ENCODE assay signal across 19 cellular contexts in genomic region chr3:82058809-82059208, GRCh38.
"Had no signal": no experiment of that assay in that cellular context is flagged by ENCODE, and none has a peak within 500 bp of the region (broad histone marks: within the 10 kb centered on the region; RNA-seq: fewer than 3 reads in every experiment).

No MANE protein-coding gene starts in this region.

- H3K9ac ChIP-seq: KMS-11 had no signal

- H3K4me1 ChIP-seq: adrenal gland, breast epithelium had no signal

- H3K4me3 ChIP-seq: adrenal gland, breast epithelium, SK-N-MC had no signal

- H3K36me3 ChIP-seq: adrenal gland, breast epithelium, WERI-Rb-1 had no signal

- H3K27ac ChIP-seq: adrenal gland, breast epithelium, KMS-11, SK-N-MC, WERI-Rb-1 had no signal

- ATAC-seq: activated CD4-positive, alpha-beta T cell treated with anti-CD3 and anti-CD28 coated beads for 36 hours; activated CD8-positive, alpha-beta T cell treated with anti-CD3 and anti-CD28 coated beads, Interleukin-2, amount 10 ng/mL, durations not matched to agents 7 days and 5 days had no signal

- H3K4me2 ChIP-seq: KMS-11 had no signal

- H3K27me3 ChIP-seq: adrenal gland, breast epithelium had no signal

- H3K9me3 ChIP-seq: breast epithelium had no signal

- DNase-seq: activated CD4-positive, alpha-beta T cell treated with anti-CD3 and anti-CD28 coated beads for 36 hours; activated CD8-positive, alpha-beta memory T cell treated with anti-CD3 and anti-CD28 coated beads, Interleukin-2, amount 50 U/mL, for 48 hours; activated CD8-positive, alpha-beta T cell treated with anti-CD3 and anti-CD28 coated beads, Interleukin-2, amount 10 ng/mL, durations not matched to agents 7 days and 5 days; activated naive CD4-positive, alpha-beta T cell treated with anti-CD3 and anti-CD28 coated beads, Interleukin-2, amount 50 U/mL, for 16 hours; activated naive CD8-positive, alpha-beta T cell treated with anti-CD3 and anti-CD28 coated beads, Interleukin-2, amount 10 ng/mL, durations not matched to agents 7 days and 5 days; activated T-cell treated with anti-CD3 and anti-CD28 coated beads, Interleukin-2, amount 50 U/mL, for 1 hour; adrenal gland; anterior cingulate cortex; caudate nucleus; NCI-H146; NCI-H187 treated with DMSO at 0.1 percent for 48 hours; NCI-H2081 treated with DMSO at 0.1 percent for 48 hours; NCI-H446; NCI-H524; T-helper 1 cell; WERI-Rb-1 had no signal
